ENCODE assay signal across 1 cellular context in the genomic region with DNA sequence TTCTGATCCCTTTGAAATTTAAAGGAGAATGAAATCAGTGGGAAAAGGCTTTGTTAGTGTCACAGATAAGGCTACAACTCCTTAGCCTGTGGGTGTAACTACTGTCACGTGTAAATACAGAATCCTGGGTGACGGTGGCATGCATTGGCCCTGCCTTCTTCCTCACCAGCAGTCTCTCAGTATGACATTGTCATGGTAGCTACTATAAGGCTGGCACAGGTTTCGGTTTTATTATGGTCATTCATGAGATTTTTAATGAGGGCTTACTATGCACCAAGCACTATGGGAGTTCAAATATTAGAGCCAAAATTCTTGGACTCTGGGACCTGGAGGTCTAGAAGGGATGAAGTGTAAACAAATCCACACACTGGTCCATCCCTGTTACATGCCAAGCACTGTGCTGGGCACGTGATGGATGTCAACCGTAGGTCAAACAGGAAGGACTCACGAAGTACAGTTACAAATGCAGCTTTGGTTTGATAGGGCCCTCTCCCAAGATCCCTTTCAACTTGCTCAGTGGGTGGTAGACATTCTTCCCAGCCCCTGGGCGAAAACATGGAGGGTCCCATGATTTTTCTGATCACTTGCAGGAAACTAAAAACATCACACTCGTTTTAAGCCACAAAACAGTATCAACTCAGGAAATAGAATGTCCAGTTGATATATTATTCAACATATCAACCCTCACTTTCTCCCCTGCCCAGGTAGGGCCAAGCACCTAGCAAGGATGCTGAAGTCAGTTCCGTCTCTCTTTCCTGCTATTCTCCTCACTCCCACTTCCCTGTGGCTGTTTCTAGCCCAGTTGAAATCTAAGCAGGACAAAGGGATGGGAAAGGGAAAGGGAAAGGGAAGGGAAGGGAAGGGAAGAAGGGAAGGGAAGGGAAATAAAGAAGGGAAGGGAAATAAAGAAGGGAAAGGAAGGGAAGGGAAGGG.
TF ChIP-seq lines count a peak whose summit lies in the region.

No MANE protein-coding gene starts in this region.

TF ChIP-seq in HEK293, 187 proteins besides CTCF, POLR2A, EP300 and RAD21 (continued from another document):
- TF ChIP-seq KLF9 (tag by site-specific recombination; IDR thresholded peaks at IDR 0.05; ENCODE audit: low read depth) (no peak), ZNF664 (tag by site-specific recombination; IDR thresholded peaks at IDR 0.05) (no peak), ZNF302 (tag by site-specific recombination; IDR thresholded peaks at IDR 0.05; ENCODE audit: low read depth) (no peak)
